ENCODE assay signal across 23 cellular contexts in genomic region chr1:181413195-181413815, GRCh38.
"Had no signal": no experiment of that assay in that cellular context is flagged by ENCODE, and none has a peak within 500 bp of the region (broad histone marks: within the 10 kb centered on the region; RNA-seq: fewer than 3 reads in every experiment).

No MANE protein-coding gene starts in this region.

- H3K9ac ChIP-seq: SK-N-SH had no signal

- ATAC-seq: Panc1, PC-3 had no signal

- H3K4me2 ChIP-seq: SK-N-SH had no signal

- H3K27ac ChIP-seq: HL-60, RWPE1 had no signal

- DNase-seq: KBM-7; MV-4-11; NCI-H1048; NCI-H1105; NCI-H1417; NCI-H1436 treated with DMSO at 0.1 percent for 48 hours; NCI-H1694; NCI-H187 treated with DMSO at 0.1 percent for 48 hours; NCI-H2029 treated with DMSO at 0.1 percent for 48 hours; NCI-H2171 treated with DMSO at 0.1 percent for 48 hours; NCI-H345; NCI-H446 treated with DMSO at 0.1 percent for 48 hours; NCI-H510A treated with DMSO at 0.1 percent for 48 hours; NCI-H526; NCI-H82; NK-92 treated with Interleukin-12 subunit alpha and Interleukin-12 subunit beta, amount 100 ng/mL, for 24 hours; PC-3; SHP77; SK-N-SH had no signal

- FAIRE-seq: HTR-8/SVneo had no signal

- H3K9me3 ChIP-seq: SK-N-SH had no signal
